In the genomic region with DNA sequence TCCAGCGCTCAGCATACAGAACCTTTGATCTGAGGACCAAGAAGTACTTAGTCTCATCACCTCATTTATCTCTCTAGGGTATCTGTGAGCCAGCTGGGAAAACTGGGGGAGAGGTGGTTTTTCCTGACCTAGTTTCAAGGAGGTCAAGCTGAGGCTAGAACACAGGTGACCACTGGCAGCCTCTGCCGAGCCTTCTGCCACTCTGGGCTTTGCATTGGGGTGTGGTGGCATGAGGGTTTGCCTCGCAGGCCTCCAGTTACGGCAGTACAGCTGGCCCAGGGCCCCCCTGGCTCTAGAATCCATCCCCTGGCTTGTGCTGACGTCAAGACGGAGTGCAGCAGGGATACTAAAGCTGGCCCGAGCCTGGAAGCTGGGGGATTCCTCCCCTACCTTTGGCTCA, we compare ENCODE assay signal across 20 cellular contexts. TPM values are rescaled to one million over a fixed set of nuclear protein-coding genes. Genes with fewer than 3 reads are reported as not detected.
"Had no signal": no experiment of that assay in that cellular context is flagged by ENCODE, and none has a peak within 500 bp of the region (broad histone marks: within the 10 kb centered on the region; RNA-seq: fewer than 3 reads in every experiment).

No MANE protein-coding gene starts in this region.

- H3K36me3 Mint-ChIP-seq: activated naive CD8-positive, alpha-beta T cell treated with anti-CD3 and anti-CD28 coated beads for 36 hours; immature natural killer cell; T-cell; WTC11 had no signal

- H3K4me3 Mint-ChIP-seq: activated naive CD8-positive, alpha-beta T cell treated with anti-CD3 and anti-CD28 coated beads for 36 hours; immature natural killer cell; T-cell; WTC11 had no signal

- DNase-seq: activated naive CD4-positive, alpha-beta T cell treated with Interleukin-2 at 50 U/mL for 16 hours; activated naive CD8-positive, alpha-beta T cell treated with anti-CD3 and anti-CD28 coated beads for 36 hours; activated T-cell treated with anti-CD3 and anti-CD28 coated beads, Interleukin-2, amount 50 U/mL, for 1 hour; cerebellar nuclear complex; foreskin keratinocyte; immature natural killer cell; kidney glomerular epithelial cell; left ventricle myocardium inferior; midbrain; retina; SK-N-SH; spleen; stimulated activated CD4-positive, alpha-beta T cell treated with anti-CD3 and anti-CD28 coated beads, Interleukin-4, amount 100 ng/mL, for 1 hour; stimulated activated naive CD4-positive, alpha-beta T cell treated with Interleukin-2 at 50 U/mL for 16 hours; substantia nigra; T-cell; thyroid gland had no signal

- H3K79me2 ChIP-seq: hepatocyte had no signal

- H3K36me3 ChIP-seq: left ventricle myocardium inferior, spleen, thyroid gland had no signal

- H3K27ac ChIP-seq: foreskin keratinocyte, hepatocyte, left ventricle myocardium inferior, spleen had no signal

- H3K4me2 ChIP-seq: hepatocyte, SK-N-SH had no signal

- H3K27me3 ChIP-seq: foreskin keratinocyte, hepatocyte, spleen, thyroid gland had no signal

- H3K9me3 Mint-ChIP-seq: activated naive CD8-positive, alpha-beta T cell treated with anti-CD3 and anti-CD28 coated beads for 36 hours; immature natural killer cell; T-cell; WTC11 had no signal

- H3K4me3 ChIP-seq: hepatocyte, left ventricle myocardium inferior, spleen, thyroid gland had no signal

- H3K4me1 Mint-ChIP-seq: immature natural killer cell had no signal

- ATAC-seq: foreskin keratinocyte, T-cell, WTC11 had no signal

- H3K9me3 ChIP-seq: left ventricle myocardium inferior, SK-N-SH, spleen, thyroid gland had no signal

- H3K9ac ChIP-seq: SK-N-SH had no signal

- H3K4me1 ChIP-seq: left ventricle myocardium inferior, spleen had no signal

- H2AFZ ChIP-seq: hepatocyte had no signal

- H3K27ac Mint-ChIP-seq: activated naive CD8-positive, alpha-beta T cell treated with anti-CD3 and anti-CD28 coated beads for 36 hours; immature natural killer cell; T-cell; WTC11 had no signal

RNA-seq across cellular contexts. Expression of gene CDCP1, which starts 34.7 kb away (rescaled TPM):
- polyA plus RNA-seq: neural cell had no signal

RNA-seq across cellular contexts. Expression of gene TMEM158, which starts 45.2 kb away (rescaled TPM):
- polyA plus RNA-seq: immature natural killer cell had no signal
